23 cellular contexts compared by ENCODE assay signal in genomic region chr1:182779530-182779929, GRCh38.
"Had no signal": no experiment of that assay in that cellular context is flagged by ENCODE, and none has a peak within 500 bp of the region (broad histone marks: within the 10 kb centered on the region; RNA-seq: fewer than 3 reads in every experiment).

No MANE protein-coding gene starts in this region.

- H3K4me3 ChIP-seq: colonic mucosa, coronary artery, dorsolateral prefrontal cortex, esophagus muscularis mucosa, esophagus squamous epithelium, gastrocnemius medialis, gastroesophageal sphincter, heart left ventricle, heart right ventricle, hepatocyte had no signal

- H3K79me2 ChIP-seq: hepatocyte had no signal

- H3K9me3 ChIP-seq: colonic mucosa, esophagus muscularis mucosa, esophagus squamous epithelium, gastrocnemius medialis, gastroesophageal sphincter, heart left ventricle, heart right ventricle had no signal

- H3K36me3 ChIP-seq: colonic mucosa, esophagus muscularis mucosa, esophagus squamous epithelium, gastrocnemius medialis, gastroesophageal sphincter, heart left ventricle, heart right ventricle had no signal

- H3K9me3 Mint-ChIP-seq: dendritic cell treated with granulocyte-macrophage colony-stimulating factor and Interleukin-4, amounts not matched to agents 40 ng/mL and 50 ng/mL, for 4 days; effector memory CD8-positive, alpha-beta T cell; endodermal cell had no signal

- H3K4me1 ChIP-seq: colonic mucosa, esophagus squamous epithelium, foreskin keratinocyte, gastrocnemius medialis had no signal

- DNase-seq: colonic mucosa; cortex of kidney; dermis blood vessel endothelial cell; dorsolateral prefrontal cortex; effector CD4-positive, alpha-beta T cell; effector CD8-positive, alpha-beta T cell; effector memory CD4-positive, alpha-beta T cell; effector memory CD8-positive, alpha-beta T cell; endodermal cell; erythroblast; esophagus squamous epithelium; foreskin keratinocyte; foreskin melanocyte; gastrocnemius medialis; glutamatergic neuron; heart left ventricle; heart right ventricle had no signal

- H3K27ac ChIP-seq: colonic mucosa, coronary artery, dorsolateral prefrontal cortex, epithelial cell of prostate, esophagus muscularis mucosa, esophagus squamous epithelium, foreskin keratinocyte, gastrocnemius medialis, gastroesophageal sphincter, heart left ventricle, heart right ventricle, hepatocyte had no signal

- H3K27me3 ChIP-seq: colonic mucosa, esophagus muscularis mucosa, esophagus squamous epithelium, gastrocnemius medialis, gastroesophageal sphincter, heart left ventricle, heart right ventricle, hepatocyte had no signal

- H2AFZ ChIP-seq: hepatocyte had no signal

- ATAC-seq: effector memory CD8-positive, alpha-beta T cell; foreskin keratinocyte; gastrocnemius medialis; gastroesophageal sphincter; heart left ventricle; heart right ventricle had no signal

- H3K4me3 Mint-ChIP-seq: dendritic cell treated with granulocyte-macrophage colony-stimulating factor and Interleukin-4, amounts not matched to agents 40 ng/mL and 50 ng/mL, for 4 days; effector memory CD8-positive, alpha-beta T cell; endodermal cell had no signal

- H3K4me2 ChIP-seq: hepatocyte had no signal

- H3K27me3 Mint-ChIP-seq: dendritic cell treated with granulocyte-macrophage colony-stimulating factor and Interleukin-4, amounts not matched to agents 40 ng/mL and 50 ng/mL, for 4 days had no signal

- H3K27ac Mint-ChIP-seq: dendritic cell treated with granulocyte-macrophage colony-stimulating factor and Interleukin-4, amounts not matched to agents 40 ng/mL and 50 ng/mL, for 4 days; effector memory CD8-positive, alpha-beta T cell; endodermal cell had no signal
